Comparison of ENCODE assay signal across 15 cellular contexts in the genomic region with DNA sequence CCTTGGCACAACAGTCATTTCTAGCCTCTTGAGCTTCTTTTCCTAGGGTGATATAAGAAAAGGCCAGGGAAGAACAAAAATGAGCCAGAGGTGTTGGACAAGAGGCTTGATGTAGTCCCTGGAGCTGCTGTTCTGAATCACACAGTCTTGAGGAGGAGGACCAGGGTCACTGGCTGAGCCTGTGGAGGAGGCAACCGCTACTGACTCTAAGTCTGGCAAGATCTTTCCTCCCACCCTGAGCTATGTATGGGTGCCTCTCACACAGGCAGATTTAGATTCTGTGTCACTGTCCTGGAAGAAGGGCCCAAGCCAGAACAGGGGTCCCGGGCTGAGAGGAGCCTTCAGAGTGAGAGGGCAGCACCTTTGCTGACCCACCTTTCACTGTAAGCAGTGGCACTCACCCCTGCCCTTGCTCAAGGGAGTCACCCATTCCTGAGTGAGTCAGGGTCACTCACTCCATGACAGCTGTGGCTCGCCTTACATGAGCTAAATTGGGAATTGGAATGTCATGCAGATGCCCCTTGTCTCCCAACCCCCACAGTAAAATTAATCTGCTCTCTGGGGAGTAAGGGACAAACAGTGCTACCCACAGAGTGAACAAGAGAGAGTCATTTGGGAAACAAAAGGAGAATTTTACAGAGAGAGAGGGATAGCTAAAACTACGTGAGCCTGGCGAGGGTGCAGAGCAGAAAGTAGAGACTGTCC. TPM values are rescaled to one million over a fixed set of nuclear protein-coding genes. Genes with fewer than 3 reads are reported as not detected.
DNase-seq lines count a peak whose midpoint lies in the region; ATAC-seq and TF ChIP-seq lines count a peak whose summit lies in the region.
"Had no signal": no experiment of that assay in that cellular context is flagged by ENCODE, and none has a peak within 500 bp of the region (broad histone marks: within the 10 kb centered on the region; RNA-seq: fewer than 3 reads in every experiment).

A gene with protein sequence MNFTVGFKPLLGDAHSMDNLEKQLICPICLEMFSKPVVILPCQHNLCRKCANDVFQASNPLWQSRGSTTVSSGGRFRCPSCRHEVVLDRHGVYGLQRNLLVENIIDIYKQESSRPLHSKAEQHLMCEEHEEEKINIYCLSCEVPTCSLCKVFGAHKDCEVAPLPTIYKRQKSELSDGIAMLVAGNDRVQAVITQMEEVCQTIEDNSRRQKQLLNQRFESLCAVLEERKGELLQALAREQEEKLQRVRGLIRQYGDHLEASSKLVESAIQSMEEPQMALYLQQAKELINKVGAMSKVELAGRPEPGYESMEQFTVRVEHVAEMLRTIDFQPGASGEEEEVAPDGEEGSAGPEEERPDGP (plus strand): TSS at position 575 of the 705 bp plus-strand sequence. CDS start 303 bp downstream, outside the sequence.

- TF ChIP-seq CTCF in GM23338 (conservative IDR thresholded peaks at IDR 0.05; ENCODE audit: low read depth in 2 of 2), result no peak
- no peak for TF ChIP-seq CTCF in WTC11 (IDR thresholded peaks at IDR 0.05)
- TF ChIP-seq CTCF in progenitor cell of endocrine pancreas (IDR thresholded peaks at IDR 0.05; ENCODE audit: unreplicated experiment), result no peak
- no peak for TF ChIP-seq CTCF in SK-N-SH (IDR thresholded peaks at IDR 0.05)

- H3K27ac ChIP-seq in GM23338 (ENCODE audit: low read depth) (peak within 1 kb of the TSS; percentile 56; the same call in 1 of the 2 replicates), SK-N-SH (ENCODE audit: low read depth in 2 of 2, low read length in 1 of 2) (no peak within 1 kb of the TSS)
- H3K27ac ChIP-seq: brain microvascular endothelial cell, ovary, uterus had no signal

- peak within 1 kb of the TSS; percentile 63 for H3K4me3 Mint-ChIP-seq in GM23338
- H3K4me3 Mint-ChIP-seq in WTC11, result peak within 1 kb of the TSS; percentile 54
- no peak within 1 kb of the TSS for H3K4me3 Mint-ChIP-seq in progenitor cell of endocrine pancreas (ENCODE audit: low read depth)
- H3K4me3 Mint-ChIP-seq: activated T-helper 17 cell treated with anti-CD3 and anti-CD28 coated beads, Interleukin-2, amount 50 U/mL, for 72 hours; memory B cell; T-helper 1 cell treated with Interleukin-12 subunit alpha and Interleukin-12 subunit beta and Interleukin-4 antibody, amounts not matched to agents 30 μg/mL and 1 μg/mL, for 36 hours had no signal

- H3K9me3 ChIP-seq in SK-N-SH, result no peaks in the 10 kb centered on the region
- H3K9me3 ChIP-seq: ovary, uterus had no signal

- H3K36me3 Mint-ChIP-seq in GM23338 (ENCODE audit: low read depth) (no peaks in the 10 kb centered on the region), WTC11 (no peaks in the 10 kb centered on the region), progenitor cell of endocrine pancreas (ENCODE audit: insufficient read depth) (no peaks in the 10 kb centered on the region)
- H3K36me3 Mint-ChIP-seq: memory B cell had no signal

- H4K20me1 ChIP-seq in GM23338 (replicated peaks; ENCODE audit: insufficient read depth), result no peaks in the 10 kb centered on the region
- H4K20me1 ChIP-seq in SK-N-SH (ENCODE audit: insufficient read depth), result no peaks in the 10 kb centered on the region

- H3K9me2 ChIP-seq in GM23338 (ENCODE audit: insufficient read depth) (peaks cover 4% of the 10 kb centered on the region; the same call in 1 of the 2 replicates), SK-N-SH (no peaks in the 10 kb centered on the region)

- no peaks in the 10 kb centered on the region for H3K9me3 Mint-ChIP-seq in GM23338
- no peaks in the 10 kb centered on the region for H3K9me3 Mint-ChIP-seq in WTC11
- H3K9me3 Mint-ChIP-seq in progenitor cell of endocrine pancreas (ENCODE audit: low read depth), result no peaks in the 10 kb centered on the region
- H3K9me3 Mint-ChIP-seq: activated T-helper 17 cell treated with anti-CD3 and anti-CD28 coated beads, Interleukin-2, amount 50 U/mL, for 72 hours; memory B cell; T-helper 1 cell treated with Interleukin-12 subunit alpha and Interleukin-12 subunit beta and Interleukin-4 antibody, amounts not matched to agents 30 μg/mL and 1 μg/mL, for 36 hours had no signal

- no peak within 1 kb of the TSS for H3K9ac ChIP-seq in SK-N-SH

- peak; percentile 75 for ATAC-seq in GM23338
- peak; percentile 59 for ATAC-seq in WTC11
- peak; percentile 87 for ATAC-seq in left ventricle myocardium superior
- no peak for ATAC-seq in HG02678 (IDR thresholded peaks at IDR 0.05; ENCODE audit: unreplicated experiment)
- ATAC-seq: activated T-helper 17 cell treated with anti-CD3 and anti-CD28 coated beads, Interleukin-2, amount 50 U/mL, for 72 hours had no signal

- H3K27me3 Mint-ChIP-seq in GM23338 (ENCODE audit: insufficient read depth, low read depth, poor library complexity), result peaks cover 21% of the 10 kb centered on the region
- H3K27me3 Mint-ChIP-seq in WTC11 (ENCODE audit: low read depth), result no peaks in the 10 kb centered on the region; the same call in 1 of the 2 replicates
- H3K27me3 Mint-ChIP-seq in progenitor cell of endocrine pancreas, result peaks cover 45% of the 10 kb centered on the region

- H3F3A ChIP-seq in GM23338 (replicated peaks; ENCODE audit: low read depth) (peaks cover 13% of the 10 kb centered on the region), SK-N-SH (replicated peaks; ENCODE audit: insufficient read depth) (no peaks in the 10 kb centered on the region)

- POLR2A ChIA-PET in WTC11 (lab: Charles Lee), result interaction anchor here (1.0 to 1.6 kb wide), 3 partner anchors 8 to 62 kb away, joined by 3 read pairs; no protein-coding TSS in a partner anchor
- POLR2A ChIA-PET in SK-N-SH (lab: Yijun Ruan, JAX), result interaction anchor here (0.7 to 1.3 kb wide), 2 partner anchors 26 to 196 kb away, joined by 3 read pairs; no protein-coding TSS in a partner anchor

- H2AFZ ChIP-seq in GM23338 (peak within 1 kb of the TSS; percentile 97), SK-N-SH (ENCODE audit: low read depth) (no peak within 1 kb of the TSS)

- H3K4me3 ChIP-seq in GM23338, result peak within 1 kb of the TSS; percentile 41
- H3K4me3 ChIP-seq in SK-N-SH (ENCODE audit: low read depth in 2 of 2, low read length in 1 of 2), result no peak within 1 kb of the TSS
- H3K4me3 ChIP-seq: ovary, uterus had no signal

- 85% methylated on average over 5 of the region's 5 CpGs for WGBS in SK-N-SH (ENCODE audit: low lambda C conversion rate)

- peak within 1 kb of the TSS; percentile 76 for H3K4me2 ChIP-seq in GM23338
- no peak within 1 kb of the TSS for H3K4me2 ChIP-seq in SK-N-SH

- H3K36me3 ChIP-seq in GM23338 (ENCODE audit: insufficient read depth) (no peaks in the 10 kb centered on the region), SK-N-SH (replicated peaks in 1 of 2; ENCODE audit: control insufficient read depth in 1 of 2, insufficient read depth in 2 of 2, low read length in 1 of 2) (no peaks in the 10 kb centered on the region)
- H3K36me3 ChIP-seq: brain microvascular endothelial cell, ovary, uterus had no signal

- no peak for TF ChIP-seq RAD21 in SK-N-SH (IDR thresholded peaks at IDR 0.05; ENCODE audit: low read length)

- H3K4me1 ChIP-seq in GM23338 (ENCODE audit: insufficient read depth) (peaks cover 27% of the 10 kb centered on the region), SK-N-SH (ENCODE audit: control insufficient read depth in 1 of 2, insufficient read depth in 2 of 2, low read depth in 1 of 2, low read length in 1 of 2) (peaks cover 0 to 23% of the 10 kb centered on the region in 2 experiments; a peak in 3 of 4 replicates)
- H3K4me1 ChIP-seq: uterus had no signal

- TF ChIP-seq EP300 in SK-N-SH (IDR thresholded peaks at IDR 0.05; ENCODE audit: borderline replicate concordance in 1 of 2, low read depth in 1 of 2, low read length in 1 of 2), result no peak

- DNase-seq in GM23338 (ENCODE audit: low spot score) (peak; percentile 29), WTC11 (ENCODE audit: low spot score) (no peak), left ventricle myocardium superior (peak; percentile 59), progenitor cell of endocrine pancreas (ENCODE audit: low spot score, unreplicated experiment) (no peak), SIG-M5 treated with dmso at 0.1 percent for 504 hours (lab: John Stamatoyannopoulos, UW; ENCODE audit: unreplicated experiment) (no peak), NCI-H524 treated with DMSO at 0.1 percent for 48 hours (lab: John Stamatoyannopoulos, UW) (no peak), SK-N-SH (no peak)
- DNase-seq: brain microvascular endothelial cell, hippocampal formation, ovary, uterus had no signal

- H3K4me1 Mint-ChIP-seq in GM23338, result peaks cover 46% of the 10 kb centered on the region
- H3K4me1 Mint-ChIP-seq in WTC11, result peaks cover 46% of the 10 kb centered on the region
- peaks cover 10% of the 10 kb centered on the region for H3K4me1 Mint-ChIP-seq in progenitor cell of endocrine pancreas (ENCODE audit: low read depth)

- no peaks in the 10 kb centered on the region for H3K79me2 ChIP-seq in GM23338 (replicated peaks; ENCODE audit: insufficient read depth)
- no peaks in the 10 kb centered on the region for H3K79me2 ChIP-seq in SK-N-SH (ENCODE audit: insufficient read depth)

- H3K27me3 ChIP-seq in GM23338 (ENCODE audit: insufficient read depth), result no peaks in the 10 kb centered on the region
- peaks cover 12% of the 10 kb centered on the region; the same call in 1 of the 2 replicates for H3K27me3 ChIP-seq in SK-N-SH (ENCODE audit: insufficient read depth)
- H3K27me3 ChIP-seq: ovary, uterus had no signal

- intact Hi-C loops in left ventricle myocardium superior (cut with micrococcal nuclease), result loop anchor here (10.0 kb wide), 1 partner anchor 187 kb away; no protein-coding TSS in a partner anchor

- CTCF ChIA-PET in WTC11 (lab: Charles Lee), result interaction anchor here (0.5 to 7.6 kb wide), 18 partner anchors 11 to 401 kb away, joined by 3 to 153 read pairs (median 4); a partner anchor contains a TSS
- CTCF ChIA-PET in SK-N-SH (lab: Yijun Ruan, JAX), result interaction anchor here (0.7 to 18.0 kb wide), 17 partner anchors 14 to 320 kb away, joined by 3 to 392 read pairs (median 28); a partner anchor contains a TSS

- peak within 1 kb of the TSS; percentile 86 for H3K27ac Mint-ChIP-seq in GM23338
- H3K27ac Mint-ChIP-seq in WTC11, result peak within 1 kb of the TSS; percentile 35
- peak within 1 kb of the TSS; percentile 25 for H3K27ac Mint-ChIP-seq in progenitor cell of endocrine pancreas
- H3K27ac Mint-ChIP-seq: activated T-helper 17 cell treated with anti-CD3 and anti-CD28 coated beads, Interleukin-2, amount 50 U/mL, for 72 hours; memory B cell; T-helper 1 cell treated with Interleukin-12 subunit alpha and Interleukin-12 subunit beta and Interleukin-4 antibody, amounts not matched to agents 30 μg/mL and 1 μg/mL, for 36 hours had no signal

TF ChIP-seq in GM23338, 12 proteins besides CTCF, POLR2A, EP300 and RAD21 (continues in another document):
- TF ChIP-seq EZH2 (IDR thresholded peaks at IDR 0.05; ENCODE audit: low read depth, unreplicated experiment), result no peak

TF ChIP-seq in WTC11, 78 proteins besides CTCF, POLR2A, EP300 and RAD21 (continues in another document):
- peak; percentile 81 for TF ChIP-seq ZNF423 (CRISPR knock-in tag; IDR thresholded peaks at IDR 0.05)

RNA-seq across cellular contexts. Expression of the gene that starts here (rescaled TPM):
- total RNA-seq in GM23338 (2014; rRNA removed; shearing (Covaris generic)), result 3.3 and 4.5 TPM in 2 replicates
- polyA plus RNA-seq in GM23338 (2016; fragmentation: Nextera tagmentation; extraction: Ambion mirVana) (1.6 and 3.4 TPM in 2 replicates), SK-N-SH (2012; rRNA removed) (0.28 and 0.36 TPM in 2 replicates)
- total RNA-seq in WTC11 (2021) (3.0 to 3.4 TPM (median 3.3 TPM) in 3 replicates), left ventricle myocardium superior (291 TPM), progenitor cell of endocrine pancreas (not detected in 2 replicates)
- polyA plus RNA-seq in SK-N-SH (2012; cell fraction: cytosol; rRNA removed), result 0.13 and 0.22 TPM in 2 replicates
- polyA plus RNA-seq in SK-N-SH (2012; cell fraction: nucleus; rRNA removed), result 0.63 and 0.81 TPM in 2 replicates

Comparison
In these comparisons a context has a peak if more than half of its experiments do, and no peak if none do; other contexts are left out.
1. RNA of the gene that starts here (total RNA-seq): 291 TPM in left ventricle myocardium superior (single experiment); 3.3 to 4.5 TPM in GM23338, 3.0 to 3.4 TPM in WTC11 and not detected in progenitor cell of endocrine pancreas; every median in the first group is over 10 times any median in the second.
2. DNase-seq: peak in GM23338 (single experiment) and left ventricle myocardium superior (single experiment); none in WTC11 (single experiment), progenitor cell of endocrine pancreas (single experiment), SIG-M5 treated with dmso at 0.1 percent for 504 hours (single experiment), NCI-H524 treated with DMSO at 0.1 percent for 48 hours (single experiment) and SK-N-SH (single experiment).
3. H3K27ac Mint-ChIP-seq: peak in every context shown above with its lines; median percentile 86 in GM23338; 35 in WTC11; 25 in progenitor cell of endocrine pancreas.